1 cellular context compared by ENCODE assay signal in genomic region chr12:82686223-82687019, GRCh38.
A peak's percentile ranks its signal among the peaks of the same experiment; 100 is the strongest.
TF ChIP-seq lines count a peak whose summit lies in the region.

TMTC2 (plus strand) TSS chr12:82686906.

TF ChIP-seq in HepG2, 621 proteins besides CTCF, POLR2A, EP300 and RAD21 (continued from another document and continues in another):
- TF ChIP-seq ZNF687 (CRISPR knock-in tag; IDR thresholded peaks at IDR 0.05) (no peak; the same call in none of the 2 replicates), ELF3 (CRISPR knock-in tag; IDR thresholded peaks at IDR 0.05) (peak; percentile 20; the same call in 1 of the 2 replicates), ZIK1 (CRISPR knock-in tag; IDR thresholded peaks at IDR 0.05; ENCODE audit: borderline replicate concordance, low read depth) (no peak), NFAT5 (CRISPR knock-in tag; IDR thresholded peaks at IDR 0.05) (no peak), ZBTB44 (CRISPR knock-in tag; IDR thresholded peaks at IDR 0.05) (no peak), CERS6 (CRISPR knock-in tag; IDR thresholded peaks at IDR 0.05) (no peak), ZNF496 (CRISPR knock-in tag; IDR thresholded peaks at IDR 0.05; ENCODE audit: insufficient replicate concordance) (no peak), ZC3H13 (CRISPR knock-in tag; IDR thresholded peaks at IDR 0.05) (no peak), ZNF281 (CRISPR knock-in tag; IDR thresholded peaks at IDR 0.05; ENCODE audit: borderline replicate concordance) (no peak), JDP2 (CRISPR knock-in tag; IDR thresholded peaks at IDR 0.05; ENCODE audit: borderline replicate concordance) (no peak), DDIT3 (CRISPR knock-in tag; IDR thresholded peaks at IDR 0.05) (no peak), ARID4A (CRISPR knock-in tag; IDR thresholded peaks at IDR 0.05; ENCODE audit: borderline replicate concordance) (peak; percentile 23; the same call in 1 of the 2 replicates), HNF1A (IDR thresholded peaks at IDR 0.05; ENCODE audit: low read depth) (no peak), HNF1A (CRISPR knock-in tag; IDR thresholded peaks at IDR 0.05; ENCODE audit: borderline replicate concordance) (no peak), ZNF460 (CRISPR knock-in tag; IDR thresholded peaks at IDR 0.05; ENCODE audit: borderline replicate concordance) (no peak), SP5 (CRISPR knock-in tag; IDR thresholded peaks at IDR 0.05; ENCODE audit: borderline replicate concordance, low read depth) (no peak), HNRNPL (IDR thresholded peaks at IDR 0.05; ENCODE audit: low read depth, low read length) (peak; percentile 96), DRAP1 (CRISPR knock-in tag; IDR thresholded peaks at IDR 0.05) (peak; percentile 42; the same call in 1 of the 2 replicates), HMG20B (CRISPR knock-in tag; conservative IDR thresholded peaks at IDR 0.05) (no peak), RFXANK (CRISPR knock-in tag; IDR thresholded peaks at IDR 0.05) (no peak), ZKSCAN5 (CRISPR knock-in tag; IDR thresholded peaks at IDR 0.05) (no peak), PHF5A (CRISPR knock-in tag; IDR thresholded peaks at IDR 0.05; ENCODE audit: low read depth, unreplicated experiment) (no peak), AGO1 (IDR thresholded peaks at IDR 0.05; ENCODE audit: low read depth, low read length, poor library complexity, severe bottlenecking) (peak; percentile 30), ZNF230 (CRISPR knock-in tag; IDR thresholded peaks at IDR 0.05) (no peak), DNMT1 (CRISPR knock-in tag; IDR thresholded peaks at IDR 0.05) (no peak), ZBTB43 (CRISPR knock-in tag; conservative IDR thresholded peaks at IDR 0.05) (no peak)
